In genomic region chr21:35028451-35028757, GRCh38 we compare ENCODE assay signal across 19 cellular contexts. TPM values are rescaled to one million over a fixed set of nuclear protein-coding genes. Genes with fewer than 3 reads are reported as not detected.
A peak's percentile ranks its signal among the peaks of the same experiment; 100 is the strongest.
DNase-seq lines count a peak whose midpoint lies in the region; ATAC-seq and TF ChIP-seq lines count a peak whose summit lies in the region.
"Had no signal": no experiment of that assay in that cellular context is flagged by ENCODE, and none has a peak within 500 bp of the region (broad histone marks: within the 10 kb centered on the region; RNA-seq: fewer than 3 reads in every experiment).

No MANE protein-coding gene starts in this region.

- peaks cover 18% of the 10 kb centered on the region for H4K20me1 ChIP-seq in DND-41 (ENCODE audit: insufficient read depth, low read length)

- H3K27me3 Mint-ChIP-seq in CD14-positive monocyte (ENCODE audit: low read depth in 3 of 3) = peaks cover 0 to 2% (median 0%) of the 10 kb centered on the region in 3 donors
- no peaks in the 10 kb centered on the region for H3K27me3 Mint-ChIP-seq in T-helper 17 cell
- peaks cover 4 to 17% (median 8%) of the 10 kb centered on the region in 3 donors for H3K27me3 Mint-ChIP-seq in immature natural killer cell (ENCODE audit: low read depth in 3 of 3)

- peak overlapping the region; percentile 82 to 99 (median 97) for H3K27ac Mint-ChIP-seq in CD14-positive monocyte
- peak overlapping the region; percentile 96 for H3K27ac Mint-ChIP-seq in T-helper 17 cell
- H3K27ac Mint-ChIP-seq in immature natural killer cell = peak overlapping the region; percentile 96 to 100 (median 100)

- H3K4me1 Mint-ChIP-seq in CD14-positive monocyte (peaks cover 69% of the 10 kb centered on the region), T-helper 17 cell (peaks cover 69% of the 10 kb centered on the region), immature natural killer cell (peaks cover 94 to 99% of the 10 kb centered on the region in 2 donors)

- H3K9me3 Mint-ChIP-seq in CD14-positive monocyte = no peaks in the 10 kb centered on the region
- H3K9me3 Mint-ChIP-seq in immature natural killer cell = no peaks in the 10 kb centered on the region

- peak overlapping the region in 1 of 2 experiments; percentile 54; a peak in 2 of 4 replicates for H3K4me3 ChIP-seq in DND-41 (ENCODE audit: low read depth in 1 of 2, low read length in 2 of 2)
- H3K4me3 ChIP-seq: ascending aorta, gastroesophageal sphincter, GM12878, sigmoid colon, SK-N-MC had no signal

- H3K4me3 Mint-ChIP-seq in CD14-positive monocyte = no peak overlapping the region
- peak overlapping the region; percentile 57 for H3K4me3 Mint-ChIP-seq in T-helper 17 cell
- H3K4me3 Mint-ChIP-seq in immature natural killer cell = peak overlapping the region; percentile 81 to 93 (median 90)

- DNase-seq in CD14-positive monocyte (ENCODE audit: low spot score) (no peak), DND-41 (no peak), T-helper 17 cell (no peak), immature natural killer cell (no peak), LoVo (ENCODE audit: low spot score) (no peak), NCI-H526 (lab: John Stamatoyannopoulos, UW) (no peak)
- DNase-seq: activated CD8-positive, alpha-beta memory T cell treated with anti-CD3 and anti-CD28 coated beads, Interleukin-2, amount 50 U/mL, for 48 hours; BE2C; EL; NCI-H1436; PC-3; sigmoid colon; stimulated activated CD4-positive, alpha-beta T cell treated with anti-CD3 and anti-CD28 coated beads, Interleukin-4, amount 100 ng/mL, for 24 hours had no signal

- ATAC-seq in DND-41 (ENCODE audit: insufficient read depth, low read depth) (no peak), T-helper 17 cell (no peak), GM21737 (IDR thresholded peaks at IDR 0.05; ENCODE audit: unreplicated experiment) (no peak)
- ATAC-seq: gastroesophageal sphincter, GM12878, PC-3 had no signal

- peak overlapping the region; percentile 76 for H3K4me2 ChIP-seq in DND-41 (ENCODE audit: insufficient read depth, low read length)

- H3K27me3 ChIP-seq in DND-41 (ENCODE audit: insufficient read depth, low read length, poor library complexity) = no peaks in the 10 kb centered on the region
- H3K27me3 ChIP-seq: ascending aorta, BE2C, sigmoid colon had no signal

- no peak overlapping the region for H2AFZ ChIP-seq in DND-41 (ENCODE audit: low read depth, low read length)

- H3K36me3 Mint-ChIP-seq in CD14-positive monocyte = peaks cover 14 to 37% of the 10 kb centered on the region in 2 donors
- H3K36me3 Mint-ChIP-seq in T-helper 17 cell (ENCODE audit: low read depth) = peaks cover 3% of the 10 kb centered on the region
- peaks cover 13 to 26% (median 15%) of the 10 kb centered on the region in 3 donors for H3K36me3 Mint-ChIP-seq in immature natural killer cell

- H3K27ac ChIP-seq in DND-41 (ENCODE audit: low read length) = peak overlapping the region; percentile 93
- H3K27ac ChIP-seq: ascending aorta, epithelial cell of prostate, gastroesophageal sphincter, sigmoid colon, SK-N-MC had no signal

- peaks cover 57% of the 10 kb centered on the region for H3K36me3 ChIP-seq in DND-41 (ENCODE audit: insufficient read depth, low read length)
- H3K36me3 ChIP-seq: ascending aorta, BE2C, gastroesophageal sphincter, sigmoid colon had no signal

- H3K9me3 ChIP-seq in DND-41 (ENCODE audit: insufficient read depth, low read length, severe bottlenecking) (no peaks in the 10 kb centered on the region), T-helper 17 cell (ENCODE audit: control insufficient read depth, low read length, poor library complexity, severe bottlenecking) (no peaks in the 10 kb centered on the region)
- H3K9me3 ChIP-seq: ascending aorta, BE2C, sigmoid colon had no signal

- peaks cover 95% of the 10 kb centered on the region for H3K4me1 ChIP-seq in DND-41 (ENCODE audit: insufficient read depth, low read length)
- H3K4me1 ChIP-seq: ascending aorta, BE2C had no signal

- intact Hi-C loops in CD14-positive monocyte (cut with micrococcal nuclease) = loop anchor here (5.0 kb wide), 3 partner anchors 46 to 136 kb away; no protein-coding TSS in a partner anchor

- TF ChIP-seq CTCF in CD14-positive monocyte (IDR thresholded peaks at IDR 0.05) (no peak), DND-41 (IDR thresholded peaks at IDR 0.05; ENCODE audit: borderline replicate concordance, extremely low read depth, low read length, poor library complexity, severe bottlenecking) (no peak)

- peak overlapping the region; percentile 69 for H3K9ac ChIP-seq in DND-41 (ENCODE audit: low read depth, low read length)

- peaks cover 92% of the 10 kb centered on the region for H3K79me2 ChIP-seq in DND-41 (ENCODE audit: insufficient read depth, low read length)

RNA-seq across cellular contexts. Expression of gene RUNX1, which starts 20.7 kb away (rescaled TPM):
- 1 to 10 TPM; 6.2 to 8.7 TPM for polyA plus RNA-seq in CD14-positive monocyte
- total RNA-seq in T-helper 17 cell = 100 to 1,000 TPM in 1 of 2 donors, 10 to 100 TPM in 1; 97.0 to 110 TPM
- 10 to 100 TPM in 2 of 3 donors, 1 to 10 TPM in 1; 6.2 to 25.2 (median 10.6) TPM for polyA plus RNA-seq in immature natural killer cell

Comparison
In these comparisons a context has a peak if more than half of its experiments do, and no peak if none do; other contexts are left out.
1. H3K4me3 Mint-ChIP-seq: peak in T-helper 17 cell (single experiment) and immature natural killer cell (5 of 5); none in CD14-positive monocyte (0 of 2).
2. Peak in every context shown above with its lines, with median percentiles within 50 percentile points of each other: H3K27ac Mint-ChIP-seq.